Comparison of ENCODE assay signal across 8 cellular contexts in the genomic region with DNA sequence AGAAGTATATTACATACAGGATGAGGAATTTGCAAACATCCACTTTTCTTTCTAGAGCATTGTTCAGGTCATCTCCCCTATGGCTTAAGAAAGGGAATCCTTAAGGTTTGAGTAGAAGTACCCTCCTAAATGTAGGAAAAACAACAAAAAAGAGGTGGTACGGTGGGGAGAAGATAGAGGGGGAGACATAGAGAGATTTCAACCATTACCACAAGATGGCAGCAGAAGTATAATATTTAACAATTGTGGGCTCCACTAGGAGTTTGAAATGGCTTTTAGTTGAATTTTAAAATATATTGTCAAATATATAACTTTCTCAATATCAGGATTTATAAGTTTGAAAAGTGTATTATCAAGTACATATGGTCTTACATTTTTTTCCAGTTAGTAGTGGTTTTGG.
A peak's percentile ranks its signal among the peaks of the same experiment; 100 is the strongest.
DNase-seq lines count a peak whose midpoint lies in the region; ATAC-seq and TF ChIP-seq lines count a peak whose summit lies in the region.

No MANE protein-coding gene starts in this region.

- TF ChIP-seq CTCF in GM10248 (IDR thresholded peaks at IDR 0.05; ENCODE audit: control extremely low read depth, extremely low read depth, low read depth, missing control alignments), result peak; percentile 39
- peak; percentile 22; the same call in 1 of the 2 replicates for TF ChIP-seq CTCF in WI38 (IDR thresholded peaks at IDR 0.05; ENCODE audit: low read depth, low read length)

- peak; percentile 75 for ATAC-seq in HG03135 (IDR thresholded peaks at IDR 0.05; ENCODE audit: unreplicated experiment)

- H3K4me3 ChIP-seq in WI38 (ENCODE audit: low read depth, low read length), result no peak overlapping the region

- CTCF ChIA-PET in GM10248 (lab: Yijun Ruan, JAX), result interaction anchor here (1.4 kb wide), 1 partner anchor 12 kb away, joined by 3 read pairs; no protein-coding TSS in a partner anchor

- no peak overlapping the region for H3K27ac ChIP-seq in caudate nucleus (ENCODE audit: low read depth, low read length)

- no peak for DNase-seq in GM10248 (ENCODE audit: extremely low spot score)
- peak; percentile 15 for DNase-seq in kidney tubule cell (ENCODE audit: low spot score)
- DNase-seq in NCI-H774 (lab: John Stamatoyannopoulos, UW), result no peak
- DNase-seq in caudate nucleus (lab: John Stamatoyannopoulos, UW), result no peak
- DNase-seq in GOT3 (lab: John Stamatoyannopoulos, UW), result no peak
- DNase-seq in COLO829 (ENCODE audit: low spot score), result no peak

- POLR2A ChIA-PET in GM10248 (lab: Yijun Ruan, JAX), result no interaction called here
